ENCODE assay signal across 11 cellular contexts in the genomic region with DNA sequence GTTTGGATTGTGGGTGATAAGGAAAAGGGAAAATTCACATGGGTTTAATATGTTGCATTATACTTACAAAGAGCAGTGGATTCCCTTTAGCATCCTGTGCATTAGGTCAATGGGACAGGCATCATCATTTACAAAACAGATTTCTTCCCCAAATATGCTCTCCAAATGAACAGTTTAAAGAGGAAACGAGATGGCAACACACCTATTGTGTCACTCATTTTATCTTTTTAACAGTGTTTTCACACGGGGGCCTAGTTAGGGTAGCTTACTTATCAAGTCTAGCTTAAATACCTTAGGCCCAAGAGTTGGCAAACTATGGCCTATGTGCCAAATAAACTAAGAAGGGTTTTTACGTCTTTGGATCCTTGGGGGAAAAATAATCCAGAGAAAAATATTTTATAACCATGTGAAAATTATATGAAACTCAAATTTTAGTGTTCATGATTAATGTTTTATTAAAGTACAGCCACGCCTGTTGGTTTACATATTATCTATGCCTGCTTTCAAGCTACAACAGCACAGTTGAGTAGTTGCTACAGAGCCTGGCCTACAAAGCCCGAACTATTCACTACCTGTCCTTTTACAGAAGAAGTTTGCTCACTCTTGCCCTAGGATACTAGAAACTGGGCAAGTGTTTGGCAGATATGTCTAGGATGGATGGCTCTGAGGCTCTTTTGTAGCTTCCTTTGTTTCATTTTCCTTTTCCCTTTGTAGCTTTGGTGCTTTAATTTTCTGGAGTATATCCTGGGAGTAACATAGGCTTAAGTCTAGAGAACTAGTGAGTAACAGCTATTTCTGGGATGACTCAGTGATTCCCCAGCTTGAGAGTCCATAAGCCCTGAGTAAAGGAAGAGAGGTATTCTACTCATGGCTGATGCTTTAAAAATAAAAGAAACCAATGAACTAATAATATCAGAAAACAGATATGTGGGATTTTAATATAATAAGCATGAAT. TPM values are rescaled to one million over a fixed set of nuclear protein-coding genes. Genes with fewer than 3 reads are reported as not detected.
DNase-seq lines count a peak whose midpoint lies in the region; ATAC-seq and TF ChIP-seq lines count a peak whose summit lies in the region.
"Had no signal": no experiment of that assay in that cellular context is flagged by ENCODE, and none has a peak within 500 bp of the region (broad histone marks: within the 10 kb centered on the region; RNA-seq: fewer than 3 reads in every experiment).

No MANE protein-coding gene starts in this region.

- H3K36me3 ChIP-seq in Panc1 (ENCODE audit: control insufficient read depth, insufficient read depth, low read length): no peaks in the 10 kb centered on the region
- no peaks in the 10 kb centered on the region for H3K36me3 ChIP-seq in esophagus muscularis mucosa
- H3K36me3 ChIP-seq in aorta (ENCODE audit: control insufficient read depth in 1 of 2, insufficient read depth in 2 of 2, low read length in 1 of 2): no peaks in the 10 kb centered on the region

- intact Hi-C loops in Panc1 (cut with micrococcal nuclease; ENCODE audit: unreplicated experiment): no loop called here
- intact Hi-C loops in esophagus muscularis mucosa (cut with DNase I): loop anchor here (10.0 kb wide), 1 partner anchor 192 kb away; the partner anchor contains the start of gene HERPUD1
- intact Hi-C loops in aorta (cut with DNase I): no loop called here

- TF ChIP-seq CTCF in Panc1 (IDR thresholded peaks at IDR 0.05) (no peak), esophagus muscularis mucosa (IDR thresholded peaks at IDR 0.05) (no peak), GM10266 (IDR thresholded peaks at IDR 0.05; ENCODE audit: control insufficient read depth, insufficient read depth, low read depth, missing control alignments) (no peak)

- ATAC-seq in Panc1: peak; percentile 72
- no peak for ATAC-seq in aorta (ENCODE audit: low FRiP score)
- no peak for ATAC-seq in GM19467 (IDR thresholded peaks at IDR 0.05; ENCODE audit: unreplicated experiment)

- DNase-seq in GM04504 (ENCODE audit: low read depth) (peak; percentile 62), Panc1 (ENCODE audit: low read depth, low spot score) (no peak), esophagus muscularis mucosa (ENCODE audit: extremely low spot score) (no peak), renal cortical epithelial cell (ENCODE audit: low read depth) (peak; percentile 91), aorta (no peak), GM10266 (ENCODE audit: extremely low spot score) (no peak)
- no peak for DNase-seq in activated naive CD4-positive, alpha-beta T cell treated with anti-CD3 and anti-CD28 coated beads, Interleukin-2, amount 50 U/mL, for 16 hours
- DNase-seq: activated T-cell treated with anti-CD3 and anti-CD28 coated beads, Interleukin-2, amount 50 U/mL, for 4 hours; GOT3; posterior cingulate gyrus had no signal

- in situ Hi-C loops in Panc1 (cut with HindIII; ENCODE audit: low pct_unique_long_range_greater_than_20kb, low sequenced_read_pairs): no loop called here

- no peak overlapping the region for H3K4me3 ChIP-seq in Panc1 (ENCODE audit: low read depth in 2 of 2, low read length in 2 of 2)
- no peak overlapping the region for H3K4me3 ChIP-seq in esophagus muscularis mucosa
- no peak overlapping the region for H3K4me3 ChIP-seq in aorta (ENCODE audit: low read length in 2 of 2)

- CTCF ChIA-PET in Panc1 (lab: Charles Lee): no interaction called here

- H3K27me3 ChIP-seq in Panc1 (ENCODE audit: control insufficient read depth, insufficient read depth, low read length) (no peaks in the 10 kb centered on the region), esophagus muscularis mucosa (no peaks in the 10 kb centered on the region), aorta (ENCODE audit: control insufficient read depth in 1 of 2, insufficient read depth in 2 of 2, low read length in 1 of 2) (no peaks in the 10 kb centered on the region)

- WGBS in esophagus muscularis mucosa: 51% methylated on average over 5 of the region's 5 CpGs
- WGBS in aorta, 2 donors: 61 to 69% methylated on average over 5 of the region's 5 CpGs

- TF ChIP-seq EP300 in esophagus muscularis mucosa (IDR thresholded peaks at IDR 0.05): no peak

- H3K4me1 ChIP-seq in Panc1 (ENCODE audit: control insufficient read depth, insufficient read depth, low read length) (peaks cover 7% of the 10 kb centered on the region), esophagus muscularis mucosa (peaks cover 29 to 54% (median 35%) of the 10 kb centered on the region in 4 donors), aorta (ENCODE audit: control insufficient read depth in 1 of 2, insufficient read depth in 2 of 2, low read length in 2 of 2) (peaks cover 0 to 3% of the 10 kb centered on the region in 2 donors)

- no TSS peak for BruUV-seq in Panc1 (replicated peaks; lab: Mats Ljungman, UMichigan)

- H3K27ac ChIP-seq in Panc1 (ENCODE audit: low read length) (no peak overlapping the region), esophagus muscularis mucosa (replicated peaks in 1 of 4) (peak overlapping the region; percentile 38 to 65 (median 56)), aorta (ENCODE audit: low read depth in 1 of 2, low read length in 2 of 2) (peak overlapping the region in 1 of 2 donors; percentile 40)

- H3K9me3 ChIP-seq in Panc1 (ENCODE audit: control insufficient read depth, insufficient read depth, low read depth, low read length): no peaks in the 10 kb centered on the region
- no peaks in the 10 kb centered on the region for H3K9me3 ChIP-seq in esophagus muscularis mucosa
- H3K9me3 ChIP-seq in aorta (ENCODE audit: control insufficient read depth, low read length): no peaks in the 10 kb centered on the region

- no peak for TF ChIP-seq POLR2A in esophagus muscularis mucosa (IDR thresholded peaks at IDR 0.05; ENCODE audit: low read depth)

- POLR2A ChIA-PET in Panc1 (lab: Charles Lee): no interaction called here

RNA-seq across cellular contexts. Expression of gene NUP93, which starts 12.4 kb away (rescaled TPM):
- 88.5 TPM for total RNA-seq in Panc1 (2021; ENCODE audit: unreplicated experiment)
- polyA plus RNA-seq in Panc1 (2012; ENCODE audit: insufficient read length): 72.1 TPM
- total RNA-seq in esophagus muscularis mucosa: 10 to 100 TPM; 34.0 to 47.5 (median 36.5) TPM
- 72.3 and 105 TPM in 2 replicates for total RNA-seq in renal cortical epithelial cell
- total RNA-seq in aorta: 10 to 100 TPM; 53.7 to 57.5 TPM
- 10 to 100 TPM; 32.9 to 33.8 TPM for polyA plus RNA-seq in aorta

Comparison
In these comparisons a context has a peak if more than half of its experiments do, and no peak if none do; other contexts are left out.
1. DNase-seq: peak in GM04504 (single experiment) and renal cortical epithelial cell (single experiment); none in Panc1 (single experiment), esophagus muscularis mucosa (single experiment), aorta (0 of 2), GM10266 (single experiment) and activated naive CD4-positive, alpha-beta T cell treated with anti-CD3 and anti-CD28 coated beads, Interleukin-2, amount 50 U/mL, for 16 hours (single experiment).